ENCODE assay signal across 8 cellular contexts in genomic region chr2:128027278-128027800, GRCh38. TPM values are rescaled to one million over a fixed set of nuclear protein-coding genes. Genes with fewer than 3 reads are reported as not detected.
DNase-seq lines count a peak whose midpoint lies in the region; ATAC-seq, FAIRE-seq and TF ChIP-seq lines count a peak whose summit lies in the region.

No MANE protein-coding gene starts in this region.

- CTCF ChIA-PET in Caco-2 (lab: Charles Lee) (no interaction called here), endothelial cell of umbilical vein (lab: Charles Lee) (no interaction called here)

- H3K4me1 Mint-ChIP-seq in Caco-2 (ENCODE audit: low read depth, unreplicated experiment) (peaks cover 8% of the 10 kb centered on the region), mesothelial cell of epicardium (peaks cover 15% of the 10 kb centered on the region)

- H3K27me3 ChIP-seq in Caco-2 (replicated peaks; ENCODE audit: control insufficient read depth, insufficient read depth, low read length): no peaks in the 10 kb centered on the region
- H3K27me3 ChIP-seq in HUES6 (ENCODE audit: control insufficient read depth, insufficient read depth, low read length): peaks cover 21% of the 10 kb centered on the region
- peaks cover 35% of the 10 kb centered on the region for H3K27me3 ChIP-seq in NT2/D1 (ENCODE audit: insufficient read depth, insufficient read length)
- no peaks in the 10 kb centered on the region for H3K27me3 ChIP-seq in endothelial cell of umbilical vein (ENCODE audit: control insufficient read depth in 2 of 2, insufficient read depth in 2 of 2, low read length in 2 of 2)

- intact Hi-C loops in Caco-2 (cut with micrococcal nuclease; ENCODE audit: unreplicated experiment) (loop anchor here (2.0 kb wide), 1 partner anchor 169 kb away; the partner anchor contains the start of gene POLR2D), endothelial cell of umbilical vein (cut with micrococcal nuclease) (loop anchor here (2.0 to 5.0 kb wide), 3 partner anchors 140 to 217 kb away; partner anchors contain the start of gene WDR33)

- peak; percentile 99 to 100 for DNase-seq in Caco-2
- peak; percentile 97 for DNase-seq in NT2/D1 (ENCODE audit: low read depth, low spot score)
- peak; percentile 98 for DNase-seq in activated CD8-positive, alpha-beta memory T cell treated with anti-CD3 and anti-CD28 coated beads, Interleukin-2, amount 50 U/mL, for 4 hours
- DNase-seq in endothelial cell of umbilical vein (ENCODE audit: low read depth, low spot score): peak; percentile 99
- DNase-seq in mesothelial cell of epicardium (ENCODE audit: low spot score in 2 of 2, unreplicated experiment in 2 of 2): peak; percentile 97 to 98
- DNase-seq in stimulated activated CD8-positive, alpha-beta memory T cell treated with anti-CD3 and anti-CD28 coated beads, Interleukin-15, amount 100 ng/mL, for 24 hours (ENCODE audit: low read depth): peak; percentile 96

- H3K9me3 Mint-ChIP-seq in Caco-2 (ENCODE audit: unreplicated experiment) (peaks cover 14% of the 10 kb centered on the region), mesothelial cell of epicardium (peaks cover 9% of the 10 kb centered on the region)

- H2AFZ ChIP-seq in endothelial cell of umbilical vein (ENCODE audit: low read depth, low read length): peak overlapping the region; percentile 97

- peaks cover 26% of the 10 kb centered on the region for H3K79me2 ChIP-seq in endothelial cell of umbilical vein (ENCODE audit: control insufficient read depth, insufficient read depth, low read length)

- BruUV-seq in Caco-2 (replicated peaks; lab: Mats Ljungman, UMichigan) (no TSS peak), endothelial cell of umbilical vein (replicated peaks; lab: Mats Ljungman, UMichigan) (no TSS peak)

- H3K36me3 ChIP-seq in Caco-2 (ENCODE audit: control insufficient read depth, insufficient read depth, low read length): no peaks in the 10 kb centered on the region; the same call in 1 of the 2 replicates
- H3K36me3 ChIP-seq in HUES6 (ENCODE audit: control insufficient read depth, insufficient read depth, low read length): peaks cover 11% of the 10 kb centered on the region
- peaks cover 26% of the 10 kb centered on the region for H3K36me3 ChIP-seq in NT2/D1 (ENCODE audit: insufficient read depth, insufficient read length, low read length)
- no peaks in the 10 kb centered on the region for H3K36me3 ChIP-seq in endothelial cell of umbilical vein (ENCODE audit: control insufficient read depth in 2 of 2, extremely low read depth in 1 of 2, insufficient read depth in 2 of 2, low read length in 2 of 2)

- H3K4me3 Mint-ChIP-seq in Caco-2 (ENCODE audit: unreplicated experiment) (peak overlapping the region; percentile 75), mesothelial cell of epicardium (peak overlapping the region; percentile 79)

- H3K27me3 Mint-ChIP-seq in Caco-2 (ENCODE audit: insufficient read depth, unreplicated experiment) (no peaks in the 10 kb centered on the region), mesothelial cell of epicardium (ENCODE audit: low read depth) (no peaks in the 10 kb centered on the region)

- peaks cover 11% of the 10 kb centered on the region for H3K9me3 ChIP-seq in Caco-2
- peaks cover 4% of the 10 kb centered on the region for H3K9me3 ChIP-seq in HUES6 (ENCODE audit: control insufficient read depth, insufficient read depth, low read depth, low read length)
- peaks cover 9% of the 10 kb centered on the region for H3K9me3 ChIP-seq in NT2/D1 (ENCODE audit: insufficient read depth, low read length)
- no peaks in the 10 kb centered on the region for H3K9me3 ChIP-seq in endothelial cell of umbilical vein (replicated peaks; ENCODE audit: control insufficient read depth, insufficient read depth, low read length)

- H3K27ac Mint-ChIP-seq in Caco-2 (ENCODE audit: unreplicated experiment): peak overlapping the region; percentile 79
- peak overlapping the region; percentile 67 for H3K27ac Mint-ChIP-seq in mesothelial cell of epicardium

- peak overlapping the region; percentile 88 for H3K9ac ChIP-seq in HUES6 (ENCODE audit: low read length)
- H3K9ac ChIP-seq in NT2/D1 (ENCODE audit: insufficient read length, low read depth): peak overlapping the region; percentile 98
- peak overlapping the region; percentile 75 for H3K9ac ChIP-seq in endothelial cell of umbilical vein (replicated peaks; ENCODE audit: extremely low read depth, insufficient read depth, low read length)

- H3K27ac ChIP-seq in HUES6 (ENCODE audit: low read depth, low read length) (peak overlapping the region; percentile 88), endothelial cell of umbilical vein (ENCODE audit: insufficient read depth, low read depth, low read length) (peak overlapping the region; percentile 67)

- no peak overlapping the region for H3K4me2 ChIP-seq in endothelial cell of umbilical vein (ENCODE audit: insufficient read depth, low read length)

- POLR2A ChIA-PET in Caco-2 (lab: Charles Lee) (no interaction called here), endothelial cell of umbilical vein (lab: Charles Lee) (interaction anchor here (1.6 kb wide), 1 partner anchor 63 kb away, joined by 4 read pairs; the partner anchor contains the start of gene UGGT1)

- TF ChIP-seq CTCF in Caco-2 (IDR thresholded peaks at IDR 0.05; ENCODE audit: insufficient read depth in 1 of 2, low read depth in 1 of 2, low read length in 1 of 2, severe bottlenecking in 1 of 2, unreplicated experiment in 1 of 2) (no peak), endothelial cell of umbilical vein (IDR thresholded peaks at IDR 0.05; ENCODE audit: extremely low read depth in 1 of 2, insufficient read depth in 1 of 2, low read depth in 1 of 2, low read length in 2 of 2) (no peak), mesothelial cell of epicardium (IDR thresholded peaks at IDR 0.05; ENCODE audit: unreplicated experiment) (no peak)

- peaks cover 29% of the 10 kb centered on the region for H3K36me3 Mint-ChIP-seq in Caco-2 (ENCODE audit: insufficient read depth, unreplicated experiment)
- H3K36me3 Mint-ChIP-seq in mesothelial cell of epicardium: peaks cover 5% of the 10 kb centered on the region

- peak overlapping the region; percentile 97 for H3K4me3 ChIP-seq in Caco-2 (ENCODE audit: low read depth, low read length)
- peak overlapping the region; percentile 95 for H3K4me3 ChIP-seq in HUES6 (ENCODE audit: low read depth, low read length)
- H3K4me3 ChIP-seq in NT2/D1 (ENCODE audit: insufficient read length, low read depth): peak overlapping the region; percentile 88
- H3K4me3 ChIP-seq in endothelial cell of umbilical vein (replicated peaks in 1 of 3; ENCODE audit: insufficient read depth in 1 of 3, low read depth in 1 of 3, low read length in 3 of 3): peak overlapping the region; percentile 82 to 96 (median 91)

- peak; percentile 77 for ATAC-seq in GM21515 (IDR thresholded peaks at IDR 0.05; ENCODE audit: unreplicated experiment)

- H4K20me1 ChIP-seq in endothelial cell of umbilical vein (replicated peaks; ENCODE audit: control insufficient read depth, extremely low read depth, insufficient read depth, low read length): no peaks in the 10 kb centered on the region

- TF ChIP-seq POLR2A in endothelial cell of umbilical vein (IDR thresholded peaks at IDR 0.05; ENCODE audit: low read depth, low read length): no peak

- no peaks in the 10 kb centered on the region for H3K9me1 ChIP-seq in endothelial cell of umbilical vein (replicated peaks; ENCODE audit: control insufficient read depth, extremely low read depth, insufficient read depth, low read length)

- peak; percentile 96 for FAIRE-seq in endothelial cell of umbilical vein (lab: Jason Lieb, UNC)

- dilution Hi-C loops in endothelial cell of umbilical vein (cut with MboI; ENCODE audit: extremely low pct_ligation_motif_present, low sequenced_read_pairs): no loop called here

- H3K4me1 ChIP-seq in Caco-2 (peaks cover 5% of the 10 kb centered on the region; the same call in 1 of the 2 replicates), HUES6 (ENCODE audit: control insufficient read depth, insufficient read depth, low read length) (no peaks in the 10 kb centered on the region), NT2/D1 (ENCODE audit: insufficient read depth, insufficient read length) (peaks cover 2% of the 10 kb centered on the region), endothelial cell of umbilical vein (ENCODE audit: control insufficient read depth, extremely low read depth, insufficient read depth, low read length) (peaks cover 6% of the 10 kb centered on the region)

TF ChIP-seq in endothelial cell of umbilical vein, 7 proteins besides CTCF, POLR2A, EP300 and RAD21:
- no peak for TF ChIP-seq FOS (IDR thresholded peaks at IDR 0.05; ENCODE audit: borderline replicate concordance, insufficient read depth, low read length)
- no peak for TF ChIP-seq MYC (IDR thresholded peaks at IDR 0.05; ENCODE audit: low read depth, low read length)

RNA-seq across cellular contexts. Expression of gene SAP130, which starts 0.5 kb away (rescaled TPM):
- 41.0 and 43.3 TPM in 2 replicates for total RNA-seq in Caco-2 (2022)
- total RNA-seq in endothelial cell of umbilical vein: 30.4 and 34.3 TPM in 2 replicates
- 26.1 and 26.8 TPM in 2 replicates for polyA plus RNA-seq in endothelial cell of umbilical vein
- 17.4 and 21.8 TPM in 2 replicates for polyA plus RNA-seq in endothelial cell of umbilical vein (2011; cell fraction: cytosol; rRNA removed)
- 34.8 and 35.2 TPM in 2 replicates for polyA plus RNA-seq in endothelial cell of umbilical vein (2011; cell fraction: nucleus; rRNA removed)
- 23.0 and 25.3 TPM in 2 replicates for polyA plus RNA-seq in endothelial cell of umbilical vein (2012)
- 33.0 and 38.9 TPM in 2 replicates for polyA minus RNA-seq in endothelial cell of umbilical vein
- 5.9 TPM for polyA minus RNA-seq in endothelial cell of umbilical vein (2011; cell fraction: cytosol; rRNA and poly(A)+ RNA removed)
- 21.1 and 25.9 TPM in 2 replicates for polyA minus RNA-seq in endothelial cell of umbilical vein (2011; cell fraction: nucleus; rRNA and poly(A)+ RNA removed)
- total RNA-seq in mesothelial cell of epicardium: 35.9 to 38.5 TPM (median 37.5 TPM) in 3 replicates

Comparison
In these comparisons a context has a peak if more than half of its experiments do, and no peak if none do; other contexts are left out.
1. Peak in every context shown above with its lines: DNase-seq, ATAC-seq, H3K4me3 ChIP-seq and H3K27ac ChIP-seq.